11 cellular contexts compared by ENCODE assay signal in the genomic region with DNA sequence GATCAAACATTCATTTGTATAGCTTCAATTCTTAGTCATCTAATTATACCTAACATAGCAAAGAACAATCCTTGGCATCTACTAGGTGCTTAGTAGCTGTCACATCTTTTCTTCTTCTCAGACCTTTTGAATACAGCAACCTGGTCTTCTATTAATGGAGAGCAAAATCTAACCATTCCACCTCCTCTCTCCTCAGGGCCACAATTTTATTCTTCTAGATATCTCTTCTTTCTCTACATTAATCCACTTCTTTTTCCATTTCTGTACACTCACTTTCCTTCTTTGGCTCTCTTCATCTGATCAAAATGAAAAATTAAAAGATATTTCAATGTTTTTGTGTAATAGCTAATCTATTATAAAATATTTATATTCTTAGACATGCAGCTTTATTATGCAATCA. TPM values are rescaled to one million over a fixed set of nuclear protein-coding genes. Genes with fewer than 3 reads are reported as not detected.
DNase-seq lines count a peak whose midpoint lies in the region; ATAC-seq and TF ChIP-seq lines count a peak whose summit lies in the region.
"Had no signal": no experiment of that assay in that cellular context is flagged by ENCODE, and none has a peak within 500 bp of the region (broad histone marks: within the 10 kb centered on the region; RNA-seq: fewer than 3 reads in every experiment).

No MANE protein-coding gene starts in this region.

- no peak overlapping the region for H2BK12ac ChIP-seq in mesenchymal stem cell (ENCODE audit: low read length in 2 of 2)

- H3K4me3 Mint-ChIP-seq in mesothelial cell of epicardium, result no peak overlapping the region
- H3K4me3 Mint-ChIP-seq: neural progenitor cell had no signal

- H3K27ac ChIP-seq in heart right ventricle (peak overlapping the region; percentile 72 to 95 (median 89)), right cardiac atrium (ENCODE audit: low read length) (no peak overlapping the region), ascending aorta (peak overlapping the region; percentile 63 to 87), mesenchymal stem cell (ENCODE audit: low read length, poor library complexity, severe bottlenecking) (no peak overlapping the region), tibial nerve (peak overlapping the region; percentile 59 to 96 (median 82))
- H3K27ac ChIP-seq: neural progenitor cell had no signal

- no peak overlapping the region for H3K4ac ChIP-seq in mesenchymal stem cell (ENCODE audit: low read depth in 1 of 2, low read length in 2 of 2)

- no peak overlapping the region for H3K18ac ChIP-seq in mesenchymal stem cell (ENCODE audit: low read depth in 1 of 2, low read length in 2 of 2)

- no peak for TF ChIP-seq POLR2A in tibial nerve (IDR thresholded peaks at IDR 0.05)

- no peaks in the 10 kb centered on the region for H3K4me1 Mint-ChIP-seq in mesothelial cell of epicardium

- H2AFZ ChIP-seq in mesenchymal stem cell (ENCODE audit: low read depth, low read length), result no peak overlapping the region
- H2AFZ ChIP-seq: neural progenitor cell had no signal

- TF ChIP-seq CTCF in heart right ventricle (IDR thresholded peaks at IDR 0.05), result no peak
- no peak for TF ChIP-seq CTCF in ascending aorta (IDR thresholded peaks at IDR 0.05)
- no peak for TF ChIP-seq CTCF in tibial nerve (IDR thresholded peaks at IDR 0.05)
- TF ChIP-seq CTCF in mesothelial cell of epicardium (IDR thresholded peaks at IDR 0.05; ENCODE audit: unreplicated experiment), result no peak

- H3K14ac ChIP-seq in mesenchymal stem cell (ENCODE audit: low read length in 2 of 2), result no peak overlapping the region

- no peaks in the 10 kb centered on the region for H3K9me3 Mint-ChIP-seq in mesothelial cell of epicardium
- H3K9me3 Mint-ChIP-seq: neural progenitor cell had no signal

- ATAC-seq in heart right ventricle, result no peak
- no peak for ATAC-seq in right cardiac atrium
- no peak for ATAC-seq in HG02610 (IDR thresholded peaks at IDR 0.05; ENCODE audit: unreplicated experiment)
- no peak for ATAC-seq in HG03439 (IDR thresholded peaks at IDR 0.05; ENCODE audit: unreplicated experiment)

- no peak overlapping the region for H4K91ac ChIP-seq in mesenchymal stem cell (ENCODE audit: low read length)

- H3K36me3 ChIP-seq in heart right ventricle, result no peaks in the 10 kb centered on the region
- H3K36me3 ChIP-seq in ascending aorta, result no peaks in the 10 kb centered on the region
- no peaks in the 10 kb centered on the region for H3K36me3 ChIP-seq in mesenchymal stem cell (ENCODE audit: control insufficient read depth in 1 of 2, insufficient read depth in 2 of 2, low read depth in 1 of 2, low read length in 2 of 2)
- no peaks in the 10 kb centered on the region for H3K36me3 ChIP-seq in tibial nerve
- H3K36me3 ChIP-seq: neural progenitor cell had no signal

- H3K9ac ChIP-seq in mesenchymal stem cell (ENCODE audit: low read length), result peak overlapping the region; percentile 83
- H3K9ac ChIP-seq: neural progenitor cell had no signal

- DNase-seq in heart right ventricle (no peak), right cardiac atrium (no peak), ascending aorta (ENCODE audit: low spot score in 2 of 2) (no peak), mesenchymal stem cell (no peak), tibial nerve (ENCODE audit: low spot score in 2 of 2) (no peak), mesothelial cell of epicardium (ENCODE audit: low spot score in 2 of 2, unreplicated experiment in 2 of 2) (no peak)
- DNase-seq: NCI-H1417 treated with DMSO at 0.1 percent for 48 hours, SW 1271 had no signal

- no peak overlapping the region for H2BK5ac ChIP-seq in mesenchymal stem cell (ENCODE audit: low read depth, low read length, poor library complexity, severe bottlenecking)

- no peak overlapping the region for H3K23ac ChIP-seq in mesenchymal stem cell (ENCODE audit: low read length in 2 of 2)

- peak overlapping the region in 6 of 10 donors; percentile 20 to 43 (median 30) for H3K4me3 ChIP-seq in heart right ventricle
- H3K4me3 ChIP-seq in right cardiac atrium (ENCODE audit: low read length), result no peak overlapping the region
- H3K4me3 ChIP-seq in ascending aorta, result peak overlapping the region; percentile 44 to 52
- peak overlapping the region in 1 of 2 experiments; percentile 72 for H3K4me3 ChIP-seq in mesenchymal stem cell (ENCODE audit: insufficient read depth in 1 of 2, low read depth in 1 of 2, low read length in 2 of 2)
- H3K4me3 ChIP-seq in tibial nerve, result peak overlapping the region in 2 of 4 donors; percentile 35 to 38
- H3K4me3 ChIP-seq: neural progenitor cell had no signal

- H2BK120ac ChIP-seq in mesenchymal stem cell (ENCODE audit: low read depth, low read length), result no peak overlapping the region

- H3K79me1 ChIP-seq in mesenchymal stem cell (replicated peaks; ENCODE audit: low read length, poor library complexity, severe bottlenecking), result no peaks in the 10 kb centered on the region

- no peaks in the 10 kb centered on the region for H3K36me3 Mint-ChIP-seq in mesothelial cell of epicardium
- H3K36me3 Mint-ChIP-seq: neural progenitor cell had no signal

- H3K4me1 ChIP-seq in heart right ventricle, result peaks cover 0 to 64% (median 48%) of the 10 kb centered on the region in 9 donors
- H3K4me1 ChIP-seq in right cardiac atrium (ENCODE audit: control insufficient read depth, insufficient read depth, low read length), result peaks cover 8% of the 10 kb centered on the region
- H3K4me1 ChIP-seq in ascending aorta, result peaks cover 4 to 10% of the 10 kb centered on the region in 2 donors
- no peaks in the 10 kb centered on the region for H3K4me1 ChIP-seq in mesenchymal stem cell (ENCODE audit: control insufficient read depth, insufficient read depth, low read depth, low read length)
- peaks cover 0 to 37% (median 20%) of the 10 kb centered on the region in 4 donors for H3K4me1 ChIP-seq in tibial nerve
- H3K4me1 ChIP-seq: neural progenitor cell had no signal

- no peak overlapping the region for H4K8ac ChIP-seq in mesenchymal stem cell (ENCODE audit: low read length)

- no peak for TF ChIP-seq EP300 in tibial nerve (IDR thresholded peaks at IDR 0.05)

- H2BK15ac ChIP-seq in mesenchymal stem cell (ENCODE audit: low read depth, poor library complexity, severe bottlenecking), result no peak overlapping the region

- H3K9me3 ChIP-seq in heart right ventricle (no peaks in the 10 kb centered on the region), right cardiac atrium (ENCODE audit: control insufficient read depth, low read length) (no peaks in the 10 kb centered on the region), ascending aorta (no peaks in the 10 kb centered on the region), mesenchymal stem cell (ENCODE audit: control insufficient read depth, low read length) (no peaks in the 10 kb centered on the region), tibial nerve (no peaks in the 10 kb centered on the region)

- H3K4me2 ChIP-seq in mesenchymal stem cell (ENCODE audit: low read length, poor library complexity, severe bottlenecking), result no peak overlapping the region
- H3K4me2 ChIP-seq: neural progenitor cell had no signal

- peaks cover 66% of the 10 kb centered on the region for H3K27me3 Mint-ChIP-seq in mesothelial cell of epicardium (ENCODE audit: low read depth)

- H3K27ac Mint-ChIP-seq in mesothelial cell of epicardium, result no peak overlapping the region
- H3K27ac Mint-ChIP-seq: neural progenitor cell had no signal

- H2AK5ac ChIP-seq in mesenchymal stem cell (ENCODE audit: low read length, severe bottlenecking), result no peak overlapping the region

- intact Hi-C loops in heart right ventricle (cut with DNase I) (loop anchor here (2.0 to 10.0 kb wide), 6 partner anchors 59 to 229 kb away; a partner anchor contains a TSS), right cardiac atrium (cut with DNase I) (loop anchor here (5.0 to 10.0 kb wide), 6 partner anchors 64 to 229 kb away; no protein-coding TSS in a partner anchor), ascending aorta (cut with DNase I) (loop anchor here (5.0 kb wide), 1 partner anchor 64 kb away; no protein-coding TSS in a partner anchor)

- H3K27me3 ChIP-seq in heart right ventricle (peaks cover 0 to 14% (median 5%) of the 10 kb centered on the region in 7 donors), right cardiac atrium (ENCODE audit: control insufficient read depth, insufficient read depth) (no peaks in the 10 kb centered on the region), ascending aorta (no peaks in the 10 kb centered on the region), mesenchymal stem cell (ENCODE audit: control insufficient read depth in 1 of 2, insufficient read depth in 1 of 2, low read length in 2 of 2) (peaks cover 10 to 76% of the 10 kb centered on the region in 2 experiments), tibial nerve (peaks cover 0 to 7% of the 10 kb centered on the region in 2 donors)
- H3K27me3 ChIP-seq: neural progenitor cell had no signal

RNA-seq across cellular contexts. Expression of a gene that starts 9.0 kb away (rescaled TPM):
- 10 to 100 TPM in 1 of 10 donors, 1 to 10 TPM in 8, under 1 TPM in 1; 0.75 to 22.8 (median 2.0) TPM for total RNA-seq in heart right ventricle
- polyA plus RNA-seq in heart right ventricle, result 1 to 10 TPM in 1 of 2 donors, under 1 TPM in 1; 0.65 to 2.1 TPM
- 1 to 10 TPM; 1.3 to 2.3 (median 1.8) TPM for total RNA-seq in right cardiac atrium
- 1.2 TPM for polyA plus RNA-seq in right cardiac atrium
- 358 TPM for total RNA-seq in ascending aorta
- polyA plus RNA-seq in mesenchymal stem cell (2013, experiment 1 of 2), result 0.22 TPM
- polyA plus RNA-seq in mesenchymal stem cell (2013, experiment 2 of 2), result 0.04 TPM
- 10 to 100 TPM in 1 of 4 donors, 1 to 10 TPM in 3; 3.0 to 17.7 (median 8.4) TPM for total RNA-seq in tibial nerve
- 4.8 to 6.1 TPM (median 5.8 TPM) in 3 replicates for total RNA-seq in mesothelial cell of epicardium

RNA-seq across cellular contexts. Expression of a gene that starts 50.0 kb away (rescaled TPM):
- 10 to 100 TPM; 64.9 to 97.0 (median 74.9) TPM for total RNA-seq in heart right ventricle
- 10 to 100 TPM; 49.3 to 87.2 TPM for polyA plus RNA-seq in heart right ventricle
- 100 to 1,000 TPM in 1 of 4 donors, 10 to 100 TPM in 3; 82.6 to 100 (median 86.9) TPM for total RNA-seq in right cardiac atrium
- polyA plus RNA-seq in right cardiac atrium, result 73.1 TPM
- total RNA-seq in ascending aorta, result 140 TPM
- 132 TPM for polyA plus RNA-seq in mesenchymal stem cell (2013, experiment 1 of 2)
- 129 TPM for polyA plus RNA-seq in mesenchymal stem cell (2013, experiment 2 of 2)
- 100 to 1,000 TPM; 130 to 150 (median 136) TPM for total RNA-seq in tibial nerve
- total RNA-seq in mesothelial cell of epicardium, result 235 to 261 TPM (median 246 TPM) in 3 replicates

RNA-seq across cellular contexts. Expression of a gene that starts 55.0 kb away (rescaled TPM):
- 100 to 1,000 TPM in 1 of 10 donors, 10 to 100 TPM in 9; 17.8 to 328 (median 53.6) TPM for total RNA-seq in heart right ventricle
- polyA plus RNA-seq in heart right ventricle, result 10 to 100 TPM; 18.2 to 24.3 TPM
- 10 to 100 TPM; 49.5 to 58.6 (median 54.1) TPM for total RNA-seq in right cardiac atrium
- 31.1 TPM for polyA plus RNA-seq in right cardiac atrium
- total RNA-seq in ascending aorta, result 285 TPM
- polyA plus RNA-seq in mesenchymal stem cell (2013, experiment 1 of 2), result 3.1 TPM
- 2.4 TPM for polyA plus RNA-seq in mesenchymal stem cell (2013, experiment 2 of 2)
- 100 to 1,000 TPM in 2 of 4 donors, 10 to 100 TPM in 2; 39.8 to 179 (median 109) TPM for total RNA-seq in tibial nerve
- 2.0 to 2.2 TPM (median 2.0 TPM) in 3 replicates for total RNA-seq in mesothelial cell of epicardium

RNA-seq across cellular contexts. Expression of a gene that starts 57.4 kb away (rescaled TPM):
- total RNA-seq in heart right ventricle (100 to 1,000 TPM in 1 of 10 donors, 10 to 100 TPM in 9; 19.2 to 264 (median 34.8) TPM), right cardiac atrium (10 to 100 TPM; 46.2 to 71.0 (median 57.4) TPM), ascending aorta (72.7 TPM), tibial nerve (100 to 1,000 TPM in 1 of 4 donors, 10 to 100 TPM in 3; 56.5 to 121 (median 76.4) TPM), mesothelial cell of epicardium (12.0 to 12.7 TPM (median 12.0 TPM) in 3 replicates)
- polyA plus RNA-seq in heart right ventricle (10 to 100 TPM; 18.7 to 48.2 TPM), right cardiac atrium (35.9 TPM)
- polyA plus RNA-seq in mesenchymal stem cell (2013, experiment 1 of 2), result 10.6 TPM
- 8.7 TPM for polyA plus RNA-seq in mesenchymal stem cell (2013, experiment 2 of 2)

Comparison
In these comparisons a context has a peak if more than half of its experiments do, and no peak if none do; other contexts are left out.
1. H3K27ac ChIP-seq: peak in heart right ventricle (10 of 10), ascending aorta (2 of 2) and tibial nerve (4 of 4); none in right cardiac atrium (single experiment) and mesenchymal stem cell (single experiment).
2. RNA of a gene that starts 9.0 kb away (total RNA-seq): 358 TPM in ascending aorta (single experiment); 3.0 to 17.7 TPM in tibial nerve, 4.8 to 6.1 TPM in mesothelial cell of epicardium, 0.75 to 22.8 TPM in heart right ventricle and 1.3 to 2.3 TPM in right cardiac atrium; every median in the first group is over 10 times any median in the second.